Comparison of ENCODE assay signal across 10 cellular contexts in the genomic region with DNA sequence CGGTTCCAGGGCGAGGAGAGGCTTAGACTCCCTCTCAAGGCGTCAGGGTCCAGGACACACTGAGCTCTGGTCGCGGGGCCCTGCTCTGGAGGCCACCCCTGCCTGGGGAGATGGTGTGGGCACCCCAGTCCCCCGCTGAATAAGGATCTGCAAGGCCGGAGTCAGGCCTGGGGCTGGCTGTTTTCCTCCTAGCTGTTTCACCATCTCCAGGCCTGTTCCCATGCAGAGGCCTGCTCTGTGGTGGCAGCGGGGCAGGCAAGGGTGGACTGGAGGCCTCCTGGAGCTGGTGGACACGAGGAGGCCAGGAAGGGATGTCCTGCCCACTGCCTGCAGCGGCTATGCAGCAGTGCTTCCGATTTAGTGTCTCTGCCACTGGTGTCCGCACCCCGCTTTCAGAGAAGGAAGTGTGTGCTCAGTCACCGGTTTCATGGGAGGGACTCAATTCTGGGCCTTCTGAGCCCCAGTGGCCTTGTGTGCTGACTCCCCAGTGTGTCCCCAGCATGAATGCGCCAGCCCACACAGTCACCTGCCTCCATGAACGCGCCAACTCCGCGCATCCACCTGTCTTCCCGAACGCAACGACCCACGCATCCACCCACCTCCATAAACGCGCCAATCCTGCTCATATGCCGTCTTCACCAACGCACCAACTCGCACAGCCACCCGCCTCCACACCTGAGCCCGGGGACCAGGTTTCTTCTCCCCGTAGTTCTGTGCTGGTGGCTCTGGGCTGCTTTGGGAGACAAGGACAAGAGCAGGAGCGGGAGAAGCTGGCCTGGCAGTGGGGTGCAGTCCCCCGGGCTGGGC. TPM values are rescaled to one million over a fixed set of nuclear protein-coding genes. Genes with fewer than 3 reads are reported as not detected.
DNase-seq lines count a peak whose midpoint lies in the region; ATAC-seq and TF ChIP-seq lines count a peak whose summit lies in the region.
"Had no signal": no experiment of that assay in that cellular context is flagged by ENCODE, and none has a peak within 500 bp of the region (broad histone marks: within the 10 kb centered on the region; RNA-seq: fewer than 3 reads in every experiment).

No MANE protein-coding gene starts in this region.

- H3K36me3 Mint-ChIP-seq in activated T-helper 17 cell treated with anti-CD3 and anti-CD28 coated beads, Interleukin-2, amount 50 U/mL, for 72 hours (ENCODE audit: low read depth), result no peaks in the 10 kb centered on the region
- peaks cover 5% of the 10 kb centered on the region for H3K36me3 Mint-ChIP-seq in mesothelial cell of epicardium

- H3K36me3 ChIP-seq in heart left ventricle, result peaks cover 0 to 17% (median 13%) of the 10 kb centered on the region in 9 donors
- H3K36me3 ChIP-seq in upper lobe of right lung, result peaks cover 15% of the 10 kb centered on the region

- H3K27ac ChIP-seq in heart left ventricle (peak overlapping the region in 9 of 12 donors; percentile 79 to 97 (median 92)), upper lobe of right lung (peak overlapping the region; percentile 88)

- ATAC-seq in heart left ventricle, result no peak
- ATAC-seq in Right ventricle myocardium inferior, result no peak
- ATAC-seq in activated T-helper 17 cell treated with anti-CD3 and anti-CD28 coated beads, Interleukin-2, amount 50 U/mL, for 72 hours (replicated peaks), result no peak
- peak; percentile 2 for ATAC-seq in upper lobe of right lung
- ATAC-seq in HG03520 (IDR thresholded peaks at IDR 0.05; ENCODE audit: unreplicated experiment), result no peak
- no peak for ATAC-seq in GM21515 (IDR thresholded peaks at IDR 0.05; ENCODE audit: unreplicated experiment)

- no peak for DNase-seq in heart left ventricle
- no peak for DNase-seq in Right ventricle myocardium inferior (ENCODE audit: missing footprints)
- DNase-seq in mesothelial cell of epicardium (ENCODE audit: low spot score in 2 of 2, unreplicated experiment in 2 of 2), result no peak
- no peak for DNase-seq in upper lobe of right lung
- DNase-seq in HUDEP-2 (lab: John Stamatoyannopoulos, UW; ENCODE audit: unreplicated experiment in 76 of 76), result no peak
- DNase-seq: NCI-H1930; stimulated activated CD4-positive, alpha-beta T cell treated with anti-CD3 and anti-CD28 coated beads, Interleukin-1b, Interleukin-23, amount 100 ng/mL, for 48 hours had no signal

- peak overlapping the region; percentile 70 for H3K4me3 Mint-ChIP-seq in activated T-helper 17 cell treated with anti-CD3 and anti-CD28 coated beads, Interleukin-2, amount 50 U/mL, for 72 hours
- H3K4me3 Mint-ChIP-seq in mesothelial cell of epicardium, result no peak overlapping the region

- no peaks in the 10 kb centered on the region for H3K27me3 Mint-ChIP-seq in activated T-helper 17 cell treated with anti-CD3 and anti-CD28 coated beads, Interleukin-2, amount 50 U/mL, for 72 hours
- H3K27me3 Mint-ChIP-seq in mesothelial cell of epicardium (ENCODE audit: low read depth), result no peaks in the 10 kb centered on the region

- TF ChIP-seq POLR2A in heart left ventricle (IDR thresholded peaks at IDR 0.05), result no peak

- no peak overlapping the region for H3K27ac Mint-ChIP-seq in activated T-helper 17 cell treated with anti-CD3 and anti-CD28 coated beads, Interleukin-2, amount 50 U/mL, for 72 hours
- H3K27ac Mint-ChIP-seq in mesothelial cell of epicardium, result peak overlapping the region; percentile 86

- H3K27me3 ChIP-seq in heart left ventricle (no peaks in the 10 kb centered on the region), upper lobe of right lung (no peaks in the 10 kb centered on the region)

- TF ChIP-seq CTCF in heart left ventricle (IDR thresholded peaks at IDR 0.05), result no peak
- no peak for TF ChIP-seq CTCF in mesothelial cell of epicardium (IDR thresholded peaks at IDR 0.05; ENCODE audit: unreplicated experiment)
- TF ChIP-seq CTCF in upper lobe of right lung (IDR thresholded peaks at IDR 0.05), result no peak

- H3K9me3 ChIP-seq in heart left ventricle (no peaks in the 10 kb centered on the region), upper lobe of right lung (no peaks in the 10 kb centered on the region)

- intact Hi-C loops in heart left ventricle (cut with DNase I), result loop anchor here in 3 of 10 donors (2.0 to 5.0 kb wide), 5 partner anchors 13 to 35 kb away; a partner anchor contains a TSS
- intact Hi-C loops in Right ventricle myocardium inferior (cut with DNase I), result loop anchor here (2.0 to 5.0 kb wide), 2 partner anchors 15 to 32 kb away; a partner anchor contains a TSS
- intact Hi-C loops in upper lobe of right lung (cut with DNase I), result no loop called here

- H3K4me1 Mint-ChIP-seq in activated T-helper 17 cell treated with anti-CD3 and anti-CD28 coated beads, Interleukin-2, amount 50 U/mL, for 72 hours, result peaks cover 22% of the 10 kb centered on the region
- H3K4me1 Mint-ChIP-seq in mesothelial cell of epicardium, result peaks cover 19% of the 10 kb centered on the region

- no peaks in the 10 kb centered on the region for H3K9me3 Mint-ChIP-seq in activated T-helper 17 cell treated with anti-CD3 and anti-CD28 coated beads, Interleukin-2, amount 50 U/mL, for 72 hours
- peaks cover 2% of the 10 kb centered on the region for H3K9me3 Mint-ChIP-seq in mesothelial cell of epicardium

- H3K4me3 ChIP-seq in heart left ventricle (no peak overlapping the region), upper lobe of right lung (no peak overlapping the region)

- H3K4me1 ChIP-seq in heart left ventricle, result peaks cover 4 to 34% (median 15%) of the 10 kb centered on the region in 12 donors
- H3K4me1 ChIP-seq in upper lobe of right lung, result peaks cover 21% of the 10 kb centered on the region

- WGBS in heart left ventricle, 4 donors, result 93 to 96% (median 95%) methylated on average over 30 to 33 of the region's 33 CpGs

RNA-seq across cellular contexts. Expression of a gene that starts 14.5 kb away (rescaled TPM):
- total RNA-seq in heart left ventricle (10 to 100 TPM; 12.3 to 56.8 (median 25.2) TPM), Right ventricle myocardium inferior (30.6 TPM), mesothelial cell of epicardium (1.0 to 1.6 TPM (median 1.0 TPM) in 3 replicates), upper lobe of right lung (40.0 TPM)
- polyA plus RNA-seq in heart left ventricle, result 10 to 100 TPM; 11.1 to 26.4 TPM
- total RNA-seq in activated T-helper 17 cell treated with anti-CD3 and anti-CD28 coated beads, Interleukin-2, amount 50 U/mL, for 72 hours, result 10 to 100 TPM in 1 of 2 donors, 1 to 10 TPM in 1; 2.0 to 14.9 TPM

RNA-seq across cellular contexts. Expression of a gene that starts 46.9 kb away (rescaled TPM):
- total RNA-seq in heart left ventricle (not detected), Right ventricle myocardium inferior (not detected), mesothelial cell of epicardium (5.6 to 6.2 TPM (median 5.8 TPM) in 3 replicates), upper lobe of right lung (not detected)
- polyA plus RNA-seq in heart left ventricle, result not detected
- not detected for total RNA-seq in activated T-helper 17 cell treated with anti-CD3 and anti-CD28 coated beads, Interleukin-2, amount 50 U/mL, for 72 hours

RNA-seq across cellular contexts. Expression of a gene that starts 54.5 kb away (rescaled TPM):
- total RNA-seq in heart left ventricle (1 to 10 TPM; 3.1 to 7.8 (median 6.5) TPM), Right ventricle myocardium inferior (8.2 TPM), mesothelial cell of epicardium (19.2 to 22.0 TPM (median 20.2 TPM) in 3 replicates), upper lobe of right lung (9.4 TPM)
- polyA plus RNA-seq in heart left ventricle, result 1 to 10 TPM; 5.7 to 6.6 TPM
- total RNA-seq in activated T-helper 17 cell treated with anti-CD3 and anti-CD28 coated beads, Interleukin-2, amount 50 U/mL, for 72 hours, result 10 to 100 TPM; 13.7 to 20.8 TPM

RNA-seq across cellular contexts. Expression of a gene that starts 58.1 kb away (rescaled TPM):
- 1 to 10 TPM; 1.4 to 8.8 (median 3.0) TPM for total RNA-seq in heart left ventricle
- 1 to 10 TPM; 1.8 to 2.8 TPM for polyA plus RNA-seq in heart left ventricle
- 3.6 TPM for total RNA-seq in Right ventricle myocardium inferior
- 1 to 10 TPM in 1 of 2 donors, under 1 TPM in 1; 0.24 to 1.1 TPM for total RNA-seq in activated T-helper 17 cell treated with anti-CD3 and anti-CD28 coated beads, Interleukin-2, amount 50 U/mL, for 72 hours
- 2.1 to 2.6 TPM (median 2.4 TPM) in 3 replicates for total RNA-seq in mesothelial cell of epicardium
- 11.1 TPM for total RNA-seq in upper lobe of right lung
